Comparison of ENCODE assay signal across 22 cellular contexts in the genomic region with DNA sequence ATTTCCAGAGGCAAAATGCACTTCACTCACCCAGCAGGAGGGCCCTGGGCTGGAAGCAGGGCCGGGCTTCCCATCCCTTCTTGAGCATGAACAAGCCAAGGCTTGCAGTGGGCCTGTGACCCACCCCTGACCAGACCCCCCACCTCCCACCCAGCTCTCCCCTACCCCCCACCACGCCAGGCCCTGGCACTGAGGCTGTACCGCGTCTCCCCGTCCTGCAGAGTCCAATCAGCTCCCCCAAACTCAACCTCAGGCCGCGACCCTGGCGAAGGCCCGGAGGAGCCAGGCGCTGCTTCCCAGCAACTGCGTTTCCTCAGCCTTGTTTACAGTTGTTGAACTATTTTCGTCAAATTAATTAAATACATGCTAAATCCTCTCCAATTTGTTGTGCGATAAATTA. TPM values are rescaled to one million over a fixed set of nuclear protein-coding genes. Genes with fewer than 3 reads are reported as not detected.
DNase-seq lines count a peak whose midpoint lies in the region; ATAC-seq and TF ChIP-seq lines count a peak whose summit lies in the region.
"Had no signal": no experiment of that assay in that cellular context is flagged by ENCODE, and none has a peak within 500 bp of the region (broad histone marks: within the 10 kb centered on the region; RNA-seq: fewer than 3 reads in every experiment).

No MANE protein-coding gene starts in this region.

- H3K36me3 ChIP-seq in PC-3 (ENCODE audit: low read depth, low read length), result no peaks in the 10 kb centered on the region
- H3K36me3 ChIP-seq: BE2C; BLaER1 treated with 17β-estradiol and CSF1 and Interleukin-3, amounts not matched to agents 10 nM and 100 nM had no signal

- WGBS in H9 (ENCODE audit: extremely low coverage, insufficient read length, low lambda C conversion rate), result no CpG with 5 or more reads among the region's 13 CpGs

- no peaks in the 10 kb centered on the region; a peak in 1 of 5 replicates for H3K9me3 Mint-ChIP-seq in H9
- H3K9me3 Mint-ChIP-seq in nephron progenitor cell, result no peaks in the 10 kb centered on the region
- H3K9me3 Mint-ChIP-seq: CD14-positive monocyte; CD4-positive, alpha-beta T cell; CD8-positive, alpha-beta memory T cell; GM23338 had no signal

- no peaks in the 10 kb centered on the region for H3K9me2 ChIP-seq in PC-3 (replicated peaks; ENCODE audit: low read length)

- H3K79me2 ChIP-seq in H9 (ENCODE audit: insufficient read depth, low read length) (no peaks in the 10 kb centered on the region), PC-3 (ENCODE audit: low read length) (no peaks in the 10 kb centered on the region)

- H3K27me3 Mint-ChIP-seq in H9 (ENCODE audit: low read depth), result no peaks in the 10 kb centered on the region
- H3K27me3 Mint-ChIP-seq in nephron progenitor cell (ENCODE audit: low read depth, poor library complexity), result no peaks in the 10 kb centered on the region

- H2BK15ac ChIP-seq in H9 (ENCODE audit: low read depth, low read length), result no peak overlapping the region

- no peak overlapping the region for H3K4me2 ChIP-seq in H9 (ENCODE audit: insufficient read depth, insufficient read length, low read length)
- no peak overlapping the region for H3K4me2 ChIP-seq in PC-3 (ENCODE audit: low read length)
- H3K4me2 ChIP-seq: A549; BLaER1 treated with 17β-estradiol and CSF1 and Interleukin-3, amounts not matched to agents 10 nM and 100 nM; GM23338 had no signal

- H3K4me3 Mint-ChIP-seq in H9 (no peak overlapping the region; a peak in 1 of 5 replicates), nephron progenitor cell (no peak overlapping the region)
- H3K4me3 Mint-ChIP-seq: CD14-positive monocyte; CD4-positive, alpha-beta T cell; CD8-positive, alpha-beta memory T cell; GM23338 had no signal

- H3K18ac ChIP-seq in H9 (ENCODE audit: insufficient read length, low read depth, low read length), result no peak overlapping the region

- TF ChIP-seq CTCF in H9 (conservative IDR thresholded peaks at IDR 0.05) (no peak), nephron progenitor cell (IDR thresholded peaks at IDR 0.05) (no peak), PC-3 (conservative IDR thresholded peaks at IDR 0.05; ENCODE audit: low read depth, low read length) (no peak)

- POLR2A ChIA-PET in PC-3 (lab: Charles Lee; ENCODE audit: unreplicated experiment), result no interaction called here

- no peak overlapping the region for H3K27ac ChIP-seq in H9 (ENCODE audit: insufficient read length, low read depth, low read length)
- H3K27ac ChIP-seq in PC-3 (ENCODE audit: low read length), result no peak overlapping the region
- H3K27ac ChIP-seq: BLaER1 treated with 17β-estradiol and CSF1 and Interleukin-3, amounts not matched to agents 10 nM and 100 nM had no signal

- peaks cover 2 to 18% of the 10 kb centered on the region in 2 experiments; a peak in 3 of 4 replicates for H3K4me1 Mint-ChIP-seq in H9
- H3K4me1 Mint-ChIP-seq in nephron progenitor cell, result peaks cover 17% of the 10 kb centered on the region
- H3K4me1 Mint-ChIP-seq: CD14-positive monocyte had no signal

- H3K4me1 ChIP-seq in H9 (ENCODE audit: insufficient read depth, low read length), result no peaks in the 10 kb centered on the region
- H3K4me1 ChIP-seq in PC-3 (ENCODE audit: insufficient read depth, low read length), result peaks cover 7% of the 10 kb centered on the region; the same call in 1 of the 2 replicates
- H3K4me1 ChIP-seq: BE2C had no signal

- H3K4me3 ChIP-seq in PC-3 (ENCODE audit: low read length), result no peak overlapping the region
- H3K4me3 ChIP-seq: A549; BLaER1 treated with 17β-estradiol and CSF1 and Interleukin-3, amounts not matched to agents 10 nM and 100 nM; GM23338 had no signal

- H2BK120ac ChIP-seq in H9 (ENCODE audit: low read depth, low read length, poor library complexity, severe bottlenecking), result no peak overlapping the region

- no peak overlapping the region for H3K14ac ChIP-seq in H9 (ENCODE audit: insufficient read depth, low read length)

- H2BK5ac ChIP-seq in H9 (ENCODE audit: insufficient read length, low read length), result no peak overlapping the region

- CTCF ChIA-PET in PC-3 (lab: Charles Lee), result no interaction called here

- no peak overlapping the region for H4K91ac ChIP-seq in H9 (ENCODE audit: insufficient read length, low read depth, low read length)

- no peak overlapping the region for H3K23ac ChIP-seq in H9 (ENCODE audit: insufficient read length, low read depth, low read length)

- intact Hi-C loops in PC-3 (cut with micrococcal nuclease), result no loop called here

- no peaks in the 10 kb centered on the region for H3K9me3 ChIP-seq in H9 (ENCODE audit: control insufficient read depth, low read depth, low read length)
- no peaks in the 10 kb centered on the region for H3K9me3 ChIP-seq in PC-3 (ENCODE audit: low read length)
- H3K9me3 ChIP-seq: A549; BE2C; BLaER1 treated with 17β-estradiol and CSF1 and Interleukin-3, amounts not matched to agents 10 nM and 100 nM had no signal

- ATAC-seq in PC-3, result no peak

- H4K20me1 ChIP-seq in H9 (ENCODE audit: control insufficient read depth, insufficient read depth, insufficient read length), result no peaks in the 10 kb centered on the region
- H4K20me1 ChIP-seq in PC-3 (ENCODE audit: low read length), result no peaks in the 10 kb centered on the region
- H4K20me1 ChIP-seq: BLaER1 treated with 17β-estradiol and CSF1 and Interleukin-3, amounts not matched to agents 10 nM and 100 nM had no signal

- no peak overlapping the region for H3T11ph ChIP-seq in H9 (ENCODE audit: low read length)

- H3K27me3 ChIP-seq in H9 (ENCODE audit: insufficient read depth, low read length), result no peaks in the 10 kb centered on the region
- no peaks in the 10 kb centered on the region for H3K27me3 ChIP-seq in PC-3 (ENCODE audit: low read length)
- H3K27me3 ChIP-seq: BE2C; BLaER1 treated with 17β-estradiol and CSF1 and Interleukin-3, amounts not matched to agents 10 nM and 100 nM had no signal

- no TSS peak for BruUV-seq in PC-3 (replicated peaks; lab: Mats Ljungman, UMichigan)

- no peak overlapping the region for H3K4ac ChIP-seq in H9 (ENCODE audit: low read depth, low read length)

- H2AFZ ChIP-seq in H9 (ENCODE audit: low read length) (no peak overlapping the region), PC-3 (ENCODE audit: low read length) (no peak overlapping the region)

- no peaks in the 10 kb centered on the region for H3F3A ChIP-seq in PC-3 (ENCODE audit: low read length, unreplicated experiment)

- DNase-seq in GM03348 (ENCODE audit: low spot score), result peak; percentile 5
- DNase-seq in H9, result no peak
- DNase-seq in nephron progenitor cell, result no peak
- DNase-seq in PC-3, result no peak
- no peak for DNase-seq in activated T-cell treated with anti-CD3 and anti-CD28 coated beads for 4 hours
- no peak for DNase-seq in NCI-H2081 treated with DMSO at 0.1 percent for 48 hours (lab: John Stamatoyannopoulos, UW)
- DNase-seq in NCI-H226, result no peak
- DNase-seq: 8988T; ACHN; AML-193; BE2C; Calu3; CD4-positive, alpha-beta T cell; CD8-positive, alpha-beta memory T cell; DMS153; DND-41; HCEC 1CT had no signal

- H3K36me3 Mint-ChIP-seq in H9 (ENCODE audit: insufficient read depth in 1 of 3, low read depth in 3 of 3) (no peaks in the 10 kb centered on the region), nephron progenitor cell (ENCODE audit: low read depth) (no peaks in the 10 kb centered on the region)
- H3K36me3 Mint-ChIP-seq: CD14-positive monocyte; CD8-positive, alpha-beta memory T cell had no signal

- H2BK20ac ChIP-seq in H9 (ENCODE audit: low read depth, low read length, poor library complexity, severe bottlenecking), result no peak overlapping the region

- H4K5ac ChIP-seq in H9 (ENCODE audit: insufficient read length, low read depth, low read length), result no peak overlapping the region

- no peak overlapping the region for H4K8ac ChIP-seq in H9 (replicated peaks; ENCODE audit: insufficient read length, low read depth, low read length)

- no peak overlapping the region for H2BK12ac ChIP-seq in H9 (ENCODE audit: insufficient read length, low read depth, low read length)

- no peaks in the 10 kb centered on the region for H3K79me1 ChIP-seq in H9 (ENCODE audit: insufficient read depth, low read depth, low read length, poor library complexity, severe bottlenecking)

- no peaks in the 10 kb centered on the region for H3K23me2 ChIP-seq in H9 (ENCODE audit: insufficient read length, low read depth, low read length, poor library complexity, severe bottlenecking)

- H3K27ac Mint-ChIP-seq in H9 (peak overlapping the region in 2 of 3 experiments; percentile 22 to 42; a peak in 2 of 7 replicates), nephron progenitor cell (peak overlapping the region; percentile 84)
- H3K27ac Mint-ChIP-seq: CD14-positive monocyte; CD4-positive, alpha-beta T cell; CD8-positive, alpha-beta memory T cell; GM23338 had no signal

- H3K9ac ChIP-seq in H9 (ENCODE audit: extremely low read depth, insufficient read length, low read length), result no peak overlapping the region
- H3K9ac ChIP-seq in PC-3 (ENCODE audit: low read length), result no peak overlapping the region
- H3K9ac ChIP-seq: BLaER1 treated with 17β-estradiol and CSF1 and Interleukin-3, amounts not matched to agents 10 nM and 100 nM had no signal

- H3K56ac ChIP-seq in H9 (ENCODE audit: insufficient read length, low read depth, low read length), result no peak overlapping the region

- H2AK5ac ChIP-seq in H9 (ENCODE audit: insufficient read length, low read length), result no peak overlapping the region

RNA-seq across cellular contexts. Expression of a gene that starts 16.9 kb away (rescaled TPM):
- total RNA-seq in H9 (2021) (0.50 TPM in 1 of 2 replicates, not detected in the other), PC-3 (2014; rRNA removed) (0.69 TPM in 1 of 2 replicates, not detected in the other)
- total RNA-seq: Calu3; CD4-positive, alpha-beta T cell; CD8-positive, alpha-beta memory T cell; GM23338; H4 had no signal
